Comparison of ENCODE assay signal across 36 cellular contexts in genomic region chr5:156169495-156169894, GRCh38.
"Had no signal": no experiment of that assay in that cellular context is flagged by ENCODE, and none has a peak within 500 bp of the region (broad histone marks: within the 10 kb centered on the region; RNA-seq: fewer than 3 reads in every experiment).

No MANE protein-coding gene starts in this region.

- H3K9me3 Mint-ChIP-seq: activated B cell treated with CpG ODN at 0.5 μM for 24 hours; activated CD4-positive, alpha-beta memory T cell treated with anti-CD3 and anti-CD28 coated beads, Interleukin-2, amount 10 ng/mL, durations not matched to agents 7 days and 5 days; activated CD4-positive, alpha-beta T cell treated with anti-CD3 and anti-CD28 coated beads, Interleukin-2, amount 10 ng/mL, durations not matched to agents 7 days and 5 days; activated naive CD4-positive, alpha-beta T cell treated with anti-CD3 and anti-CD28 coated beads for 36 hours; activated naive CD4-positive, alpha-beta T cell treated with anti-CD3 and anti-CD28 coated beads, Interleukin-2, amount 50 U/mL, for 72 hours; activated naive CD8-positive, alpha-beta T cell treated with anti-CD3 and anti-CD28 coated beads for 36 hours; activated T-cell treated with anti-CD3 and anti-CD28 coated beads, Interleukin-2, amount 50 U/mL, for 4 hours; activated T-cell treated with anti-CD3 and anti-CD28 coated beads, Interleukin-2, amount 50 U/mL, for 72 hours; activated T-helper 1 cell treated with anti-CD3 and anti-CD28 coated beads, Interleukin-12 subunit alpha, Interleukin-12 subunit beta, Interleukin-2, Interleukin-4 antibody, amounts not matched to agents 30 ng/mL and 10 ng/mL and 1 ng/mL, durations not matched to agents 14 hours and 24 hours and 36 hours; activated T-helper 17 cell treated with anti-CD3 and anti-CD28 coated beads, Interleukin-2, amount 50 U/mL, for 72 hours; T-helper 1 cell treated with Interleukin-12 subunit alpha and Interleukin-12 subunit beta and Interleukin-4 antibody, amounts not matched to agents 30 μg/mL and 1 μg/mL, for 36 hours; T-helper 2 cell treated with Interferon-gamma antibody and Interleukin-4, amounts not matched to agents 5 μg/mL and 100 μg/mL, for 36 hours had no signal

- H3K27me3 Mint-ChIP-seq: activated B cell treated with CpG ODN at 0.5 μM for 24 hours; activated CD4-positive, alpha-beta memory T cell treated with anti-CD3 and anti-CD28 coated beads, Interleukin-2, amount 10 ng/mL, durations not matched to agents 7 days and 5 days; activated CD4-positive, alpha-beta T cell treated with anti-CD3 and anti-CD28 coated beads, Interleukin-2, amount 10 ng/mL, durations not matched to agents 7 days and 5 days; activated CD8-positive, alpha-beta memory T cell treated with anti-CD3 and anti-CD28 coated beads, Interleukin-2, amount 10 ng/mL, durations not matched to agents 7 days and 5 days had no signal

- H3K36me3 Mint-ChIP-seq: activated CD8-positive, alpha-beta memory T cell treated with anti-CD3 and anti-CD28 coated beads, Interleukin-2, amount 10 ng/mL, durations not matched to agents 7 days and 5 days; activated naive CD4-positive, alpha-beta T cell treated with anti-CD3 and anti-CD28 coated beads, Interleukin-2, amount 50 U/mL, for 72 hours; activated naive CD8-positive, alpha-beta T cell treated with anti-CD3 and anti-CD28 coated beads for 36 hours had no signal

- H3K4me3 Mint-ChIP-seq: activated B cell treated with CpG ODN at 0.5 μM for 24 hours; activated CD4-positive, alpha-beta memory T cell treated with anti-CD3 and anti-CD28 coated beads, Interleukin-2, amount 10 ng/mL, durations not matched to agents 7 days and 5 days; activated CD4-positive, alpha-beta T cell treated with anti-CD3 and anti-CD28 coated beads for 36 hours; activated CD4-positive, alpha-beta T cell treated with anti-CD3 and anti-CD28 coated beads, Interleukin-2, amount 10 ng/mL, durations not matched to agents 7 days and 5 days; activated CD8-positive, alpha-beta memory T cell treated with anti-CD3 and anti-CD28 coated beads, Interleukin-2, amount 10 ng/mL, durations not matched to agents 7 days and 5 days; activated CD8-positive, alpha-beta T cell treated with anti-CD3 and anti-CD28 coated beads, Interleukin-2, amount 10 ng/mL, durations not matched to agents 7 days and 5 days; activated naive CD4-positive, alpha-beta T cell treated with anti-CD3 and anti-CD28 coated beads for 36 hours; activated naive CD8-positive, alpha-beta T cell treated with anti-CD3 and anti-CD28 coated beads for 36 hours; activated T-cell treated with anti-CD3 and anti-CD28 coated beads, Interleukin-2, amount 50 U/mL, for 4 hours; activated T-cell treated with anti-CD3 and anti-CD28 coated beads, Interleukin-2, amount 50 U/mL, for 72 hours; activated T-helper 1 cell treated with anti-CD3 and anti-CD28 coated beads, Interleukin-12 subunit alpha, Interleukin-12 subunit beta, Interleukin-2, Interleukin-4 antibody, amounts not matched to agents 30 ng/mL and 10 ng/mL and 1 ng/mL, durations not matched to agents 14 hours and 24 hours and 36 hours; activated T-helper 17 cell treated with anti-CD3 and anti-CD28 coated beads, Interleukin-2, amount 50 U/mL, for 72 hours; T-helper 1 cell treated with Interleukin-12 subunit alpha and Interleukin-12 subunit beta and Interleukin-4 antibody, amounts not matched to agents 30 μg/mL and 1 μg/mL, for 36 hours; T-helper 2 cell treated with Interferon-gamma antibody and Interleukin-4, amounts not matched to agents 5 μg/mL and 100 μg/mL, for 36 hours had no signal

- H3K36me3 ChIP-seq: adrenal gland, brain microvascular endothelial cell, breast epithelium had no signal

- H3K4me3 ChIP-seq: adrenal gland, body of pancreas, breast epithelium had no signal

- H3K27ac Mint-ChIP-seq: activated B cell treated with CpG ODN at 0.5 μM for 24 hours; activated CD4-positive, alpha-beta memory T cell treated with anti-CD3 and anti-CD28 coated beads, Interleukin-2, amount 10 ng/mL, durations not matched to agents 7 days and 5 days; activated CD4-positive, alpha-beta T cell treated with anti-CD3 and anti-CD28 coated beads for 36 hours; activated CD4-positive, alpha-beta T cell treated with anti-CD3 and anti-CD28 coated beads, Interleukin-2, amount 10 ng/mL, durations not matched to agents 7 days and 5 days; activated CD8-positive, alpha-beta memory T cell treated with anti-CD3 and anti-CD28 coated beads, Interleukin-2, amount 10 ng/mL, durations not matched to agents 7 days and 5 days; activated CD8-positive, alpha-beta T cell treated with anti-CD3 and anti-CD28 coated beads, Interleukin-2, amount 10 ng/mL, durations not matched to agents 7 days and 5 days; activated naive CD4-positive, alpha-beta T cell treated with anti-CD3 and anti-CD28 coated beads for 36 hours; activated naive CD4-positive, alpha-beta T cell treated with anti-CD3 and anti-CD28 coated beads, Interleukin-2, amount 50 U/mL, for 72 hours; activated naive CD8-positive, alpha-beta T cell treated with anti-CD3 and anti-CD28 coated beads for 36 hours; activated T-cell treated with anti-CD3 and anti-CD28 coated beads, Interleukin-2, amount 50 U/mL, for 72 hours; activated T-helper 1 cell treated with anti-CD3 and anti-CD28 coated beads, Interleukin-12 subunit alpha, Interleukin-12 subunit beta, Interleukin-2, Interleukin-4 antibody, amounts not matched to agents 30 ng/mL and 10 ng/mL and 1 ng/mL, durations not matched to agents 14 hours and 24 hours and 36 hours; activated T-helper 17 cell treated with anti-CD3 and anti-CD28 coated beads, Interleukin-2, amount 50 U/mL, for 72 hours; T-helper 1 cell treated with Interleukin-12 subunit alpha and Interleukin-12 subunit beta and Interleukin-4 antibody, amounts not matched to agents 30 μg/mL and 1 μg/mL, for 36 hours; T-helper 2 cell treated with Interferon-gamma antibody and Interleukin-4, amounts not matched to agents 5 μg/mL and 100 μg/mL, for 36 hours had no signal

- H3K4me1 Mint-ChIP-seq: activated B cell treated with CpG ODN at 0.5 μM for 24 hours; activated CD4-positive, alpha-beta memory T cell treated with anti-CD3 and anti-CD28 coated beads, Interleukin-2, amount 10 ng/mL, durations not matched to agents 7 days and 5 days; activated CD4-positive, alpha-beta T cell treated with anti-CD3 and anti-CD28 coated beads for 36 hours; activated CD4-positive, alpha-beta T cell treated with anti-CD3 and anti-CD28 coated beads, Interleukin-2, amount 10 ng/mL, durations not matched to agents 7 days and 5 days; activated CD8-positive, alpha-beta memory T cell treated with anti-CD3 and anti-CD28 coated beads, Interleukin-2, amount 10 ng/mL, durations not matched to agents 7 days and 5 days; activated naive CD8-positive, alpha-beta T cell treated with anti-CD3 and anti-CD28 coated beads for 36 hours; activated T-helper 17 cell treated with anti-CD3 and anti-CD28 coated beads, Interleukin-2, amount 50 U/mL, for 72 hours had no signal

- H3K4me1 ChIP-seq: adrenal gland, body of pancreas, breast epithelium had no signal

- H3K27me3 ChIP-seq: adrenal gland, body of pancreas, brain microvascular endothelial cell, breast epithelium had no signal

- H3K27ac ChIP-seq: adrenal gland, body of pancreas, brain microvascular endothelial cell, breast epithelium, VCaP had no signal

- H3K9me3 ChIP-seq: adrenal gland, body of pancreas, breast epithelium had no signal

- ATAC-seq: activated CD4-positive, alpha-beta T cell treated with anti-CD3 and anti-CD28 coated beads for 36 hours; activated CD8-positive, alpha-beta memory T cell treated with anti-CD3 and anti-CD28 coated beads, Interleukin-2, amount 10 ng/mL, durations not matched to agents 7 days and 5 days; activated CD8-positive, alpha-beta T cell treated with anti-CD3 and anti-CD28 coated beads, Interleukin-2, amount 10 ng/mL, durations not matched to agents 7 days and 5 days; activated naive CD4-positive, alpha-beta T cell treated with anti-CD3 and anti-CD28 coated beads, Interleukin-2, amount 50 U/mL, for 72 hours; activated T-cell treated with anti-CD3 and anti-CD28 coated beads, Interleukin-2, amount 50 U/mL, for 4 hours; activated T-cell treated with anti-CD3 and anti-CD28 coated beads, Interleukin-2, amount 50 U/mL, for 72 hours; activated T-helper 17 cell treated with anti-CD3 and anti-CD28 coated beads, Interleukin-2, amount 50 U/mL, for 72 hours; body of pancreas had no signal

- DNase-seq: activated B cell treated with CpG ODN at 0.5 μM for 24 hours; activated CD4-positive, alpha-beta memory T cell treated with anti-CD3 and anti-CD28 coated beads, Interleukin-2, amount 10 ng/mL, durations not matched to agents 7 days and 5 days; activated CD4-positive, alpha-beta T cell treated with anti-CD3 and anti-CD28 coated beads for 1 hour; activated CD4-positive, alpha-beta T cell treated with anti-CD3 and anti-CD28 coated beads for 36 hours; activated CD4-positive, alpha-beta T cell treated with anti-CD3 and anti-CD28 coated beads for 48 hours; activated CD4-positive, alpha-beta T cell treated with anti-CD3 and anti-CD28 coated beads, Interleukin-2, amount 10 ng/mL, durations not matched to agents 7 days and 5 days; activated CD4-positive, alpha-beta T cell treated with anti-CD3 and anti-CD28 coated beads, Interleukin-2, amount 50 U/mL, for 48 hours; activated CD8-positive, alpha-beta memory T cell treated with anti-CD3 and anti-CD28 coated beads for 24 hours; activated CD8-positive, alpha-beta memory T cell treated with anti-CD3 and anti-CD28 coated beads, Interleukin-2, amount 10 ng/mL, durations not matched to agents 7 days and 5 days; activated CD8-positive, alpha-beta T cell treated with anti-CD3 and anti-CD28 coated beads, Interleukin-2, amount 10 ng/mL, durations not matched to agents 7 days and 5 days; activated effector memory CD4-positive, alpha-beta T cell treated with anti-CD3 and anti-CD28 coated beads, Interleukin-2, amount 50 U/mL, for 16 hours; activated gamma-delta T cell treated with Interleukin-2 at 50 U/mL for 16 hours; activated naive CD4-positive, alpha-beta T cell; activated naive CD4-positive, alpha-beta T cell treated with anti-CD3 and anti-CD28 coated beads for 36 hours; activated naive CD4-positive, alpha-beta T cell treated with anti-CD3 and anti-CD28 coated beads, Interleukin-2, amount 50 U/mL, for 16 hours; activated naive CD8-positive, alpha-beta T cell treated with anti-CD3 and anti-CD28 coated beads for 36 hours; activated T-cell treated with anti-CD3 and anti-CD28 coated beads for 4 hours; activated T-cell treated with anti-CD3 and anti-CD28 coated beads, Interleukin-2, amount 50 U/mL, for 1 hour; activated T-cell treated with anti-CD3 and anti-CD28 coated beads, Interleukin-2, amount 50 U/mL, for 4 hours; activated T-cell treated with anti-CD3 and anti-CD28 coated beads, Interleukin-2, amount 50 U/mL, for 72 hours; adrenal gland; amniotic stem cell; aorta; body of pancreas; brain microvascular endothelial cell; central memory CD4-positive, alpha-beta T cell; T-helper 1 cell; T-helper 2 cell; T-helper 9 cell had no signal
